In the genomic region with DNA sequence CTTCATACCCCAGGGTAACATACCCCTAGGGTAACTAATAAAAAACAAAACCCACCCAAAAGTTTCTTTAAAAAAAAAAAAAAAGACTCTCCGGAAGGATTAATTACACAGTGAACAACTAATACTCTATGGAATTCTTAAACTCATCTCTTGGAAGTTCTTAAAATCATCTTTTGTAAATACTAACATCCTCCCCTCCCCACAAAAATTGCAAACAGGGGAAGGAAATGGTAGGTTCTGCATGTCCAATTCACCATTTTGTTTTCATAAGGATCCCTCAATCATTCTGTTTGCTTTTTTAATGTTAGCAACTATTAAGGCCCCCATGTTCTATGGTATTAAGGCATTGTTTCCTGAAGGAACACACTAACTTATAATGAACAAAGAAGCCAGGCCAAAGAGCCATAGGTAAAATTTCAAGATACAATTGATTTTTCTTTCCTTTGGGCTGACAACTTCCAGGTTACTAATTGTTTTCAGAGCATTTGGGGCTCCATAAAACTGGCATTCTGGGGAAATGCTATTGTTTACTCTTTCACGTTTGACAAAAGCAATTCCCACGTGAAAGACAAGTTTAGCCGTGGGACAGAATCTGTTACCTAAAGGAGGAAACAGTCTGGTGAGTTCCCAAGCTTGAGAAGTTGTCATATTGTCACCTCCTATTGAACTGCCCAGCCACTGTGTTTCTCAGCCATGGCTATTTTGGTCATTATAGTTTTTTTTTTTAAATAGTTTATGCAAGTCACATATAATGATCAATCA, we compare ENCODE assay signal across 17 cellular contexts.
DNase-seq lines count a peak whose midpoint lies in the region; ATAC-seq, FAIRE-seq and TF ChIP-seq lines count a peak whose summit lies in the region.
"Had no signal": no experiment of that assay in that cellular context is flagged by ENCODE, and none has a peak within 500 bp of the region (broad histone marks: within the 10 kb centered on the region; RNA-seq: fewer than 3 reads in every experiment).

No MANE protein-coding gene starts in this region.

- peak overlapping the region; percentile 76 for H4K8ac ChIP-seq in mesendoderm (ENCODE audit: low read depth, low read length)

- no peak overlapping the region for H2BK15ac ChIP-seq in mesendoderm (replicated peaks; ENCODE audit: low read depth)

- no peak for TF ChIP-seq EP300 in K562 (IDR thresholded peaks at IDR 0.05; ENCODE audit: low read length)

- H3K36me3 ChIP-seq in A673 (ENCODE audit: insufficient read depth, low read length, poor library complexity, severe bottlenecking): no peaks in the 10 kb centered on the region
- no peaks in the 10 kb centered on the region; the same call in 1 of the 2 replicates for H3K36me3 ChIP-seq in GM23248 (ENCODE audit: low read depth)
- no peaks in the 10 kb centered on the region for H3K36me3 ChIP-seq in K562 (ENCODE audit: control insufficient read depth, insufficient read depth, low read length)
- H3K36me3 ChIP-seq in mesendoderm (ENCODE audit: control insufficient read depth, insufficient read depth, low read length): no peaks in the 10 kb centered on the region
- no peaks in the 10 kb centered on the region for H3K36me3 ChIP-seq in right lobe of liver

- H3K23ac ChIP-seq in mesendoderm (ENCODE audit: low read length): no peak overlapping the region

- BruUV-seq in A673 (replicated peaks; lab: Mats Ljungman, UMichigan) (no TSS peak), K562 (replicated peaks; lab: Mats Ljungman, UMichigan) (no TSS peak)

- no peaks in the 10 kb centered on the region for H3K9me3 ChIP-seq in A673 (ENCODE audit: low read depth, low read length, poor library complexity, severe bottlenecking)
- no peaks in the 10 kb centered on the region for H3K9me3 ChIP-seq in GM23248 (ENCODE audit: low read depth)
- H3K9me3 ChIP-seq in K562 (replicated peaks; ENCODE audit: control insufficient read depth, insufficient read depth, low read depth, low read length): no peaks in the 10 kb centered on the region
- H3K9me3 ChIP-seq in right lobe of liver: no peaks in the 10 kb centered on the region
- H3K9me3 ChIP-seq: BLaER1 treated with 17β-estradiol and CSF1 and Interleukin-3, amounts not matched to agents 10 nM and 100 nM had no signal

- CTCF ChIA-PET in A673 (lab: Charles Lee) (no interaction called here), K562 (lab: Yijun Ruan, JAX; ENCODE audit: low intra/inter-chr PET ratio) (no interaction called here)

- H3K79me2 ChIP-seq in GM23248 (ENCODE audit: insufficient read depth): no peaks in the 10 kb centered on the region
- no peaks in the 10 kb centered on the region for H3K79me2 ChIP-seq in K562 (ENCODE audit: control insufficient read depth, insufficient read depth, low read length)
- H3K79me2 ChIP-seq in mesendoderm (ENCODE audit: control insufficient read depth, insufficient read depth, low read length): no peaks in the 10 kb centered on the region

- H3K27me3 ChIP-seq in A673 (replicated peaks; ENCODE audit: insufficient read depth, low read depth, low read length, poor library complexity): no peaks in the 10 kb centered on the region
- H3K27me3 ChIP-seq in GM23248 (replicated peaks; ENCODE audit: insufficient read depth): no peaks in the 10 kb centered on the region
- no peaks in the 10 kb centered on the region for H3K27me3 ChIP-seq in K562 (ENCODE audit: control insufficient read depth in 2 of 2, insufficient read depth in 2 of 2, low read length in 2 of 2)
- H3K27me3 ChIP-seq in mesendoderm (ENCODE audit: insufficient read depth, low read length, poor library complexity): no peaks in the 10 kb centered on the region
- peaks cover 0 to 4% of the 10 kb centered on the region in 2 donors for H3K27me3 ChIP-seq in right lobe of liver
- H3K27me3 ChIP-seq: BLaER1 treated with 17β-estradiol and CSF1 and Interleukin-3, amounts not matched to agents 10 nM and 100 nM had no signal

- H2AFZ ChIP-seq in GM23248 (0 out of 2 replicates have a peak overlapping the region, but pooled peaks have one; percentile 2), K562 (ENCODE audit: low read depth, low read length) (peak overlapping the region; percentile 37)

- in situ Hi-C loops in GM23248 (cut with MboI) (no loop called here), K562 (cut with MboI) (no loop called here)

- H3K18ac ChIP-seq in mesendoderm (ENCODE audit: low read length): peak overlapping the region; percentile 68

- no peak overlapping the region for H3K4ac ChIP-seq in mesendoderm (ENCODE audit: low read depth, low read length)

- TF ChIP-seq CTCF in A673 (conservative IDR thresholded peaks at IDR 0.05; ENCODE audit: low read depth, low read length): no peak
- TF ChIP-seq CTCF in K562 (IDR thresholded peaks at IDR 0.05 in 2 of 3, conservative IDR thresholded peaks at IDR 0.05 in 1 of 3; ENCODE audit: insufficient read depth in 2 of 3, low read depth in 1 of 3, low read length in 3 of 3): no peak
- TF ChIP-seq CTCF in right lobe of liver (IDR thresholded peaks at IDR 0.05): no peak

- ATAC-seq in K562: no peak
- no peak for ATAC-seq in right lobe of liver
- no peak for ATAC-seq in GM21381 (IDR thresholded peaks at IDR 0.05; ENCODE audit: unreplicated experiment)

- no peak overlapping the region for H2BK120ac ChIP-seq in mesendoderm (ENCODE audit: low read depth, low read length)

- H2AK5ac ChIP-seq in mesendoderm (ENCODE audit: low read length): no peak overlapping the region

- peak; percentile 48 for DNase-seq in A673 (ENCODE audit: low spot score)
- no peak for DNase-seq in GM23248
- DNase-seq in K562 (ENCODE audit: extremely low read depth in 1 of 4, low spot score in 3 of 4): no peak
- no peak for DNase-seq in mesendoderm
- no peak for DNase-seq in DMS 273 treated with DMSO at 0.1 percent for 48 hours (lab: John Stamatoyannopoulos, UW)
- DNase-seq in right lobe of liver: no peak
- DNase-seq: 8988T; ACHN; CD4-positive, CD25-positive, alpha-beta regulatory T cell; DMS79; GF-D8; GOT3; H9; KBM-7 had no signal

- TF ChIP-seq POLR2A in K562 (conservative IDR thresholded peaks at IDR 0.05) (no peak), right lobe of liver (IDR thresholded peaks at IDR 0.05) (no peak)

- TF ChIP-seq RAD21 in K562 (CRISPR knock-in tag; conservative IDR thresholded peaks at IDR 0.05 in 1 of 2, IDR thresholded peaks at IDR 0.05 in 1 of 2): no peak

- POLR2A ChIA-PET in A673 (lab: Charles Lee; ENCODE audit: low non-redundant PET): interaction anchor here (0.7 kb wide), 1 partner anchor 51 kb away, joined by 3 read pairs; no protein-coding TSS in a partner anchor
- POLR2A ChIA-PET in K562 (lab: Yijun Ruan, JAX): interaction anchor here (0.9 kb wide), 1 partner anchor 9 kb away, joined by 3 read pairs; no protein-coding TSS in a partner anchor

- intact Hi-C loops in A673 (cut with micrococcal nuclease; ENCODE audit: unreplicated experiment): no loop called here
- intact Hi-C loops in K562 (cut with micrococcal nuclease): no loop called here
- intact Hi-C loops in right lobe of liver (cut with DNase I): no loop called here

- H4K5ac ChIP-seq in mesendoderm (ENCODE audit: low read length): no peak overlapping the region

- H3K27ac ChIP-seq in A673 (ENCODE audit: low read depth, low read length, poor library complexity, severe bottlenecking): peak overlapping the region; percentile 27
- no peak overlapping the region for H3K27ac ChIP-seq in GM23248
- H3K27ac ChIP-seq in K562 (ENCODE audit: extremely low read depth, low read depth, low read length): no peak overlapping the region
- H3K27ac ChIP-seq in mesendoderm (ENCODE audit: low read depth, low read length): no peak overlapping the region
- H3K27ac ChIP-seq in right lobe of liver: no peak overlapping the region
- H3K27ac ChIP-seq: BLaER1 treated with 17β-estradiol and CSF1 and Interleukin-3, amounts not matched to agents 10 nM and 100 nM; HL-60 had no signal

- H3K4me1 ChIP-seq in A673 (ENCODE audit: insufficient read depth, low read length, poor library complexity, severe bottlenecking) (peaks cover 51% of the 10 kb centered on the region), GM23248 (ENCODE audit: insufficient read depth) (peaks cover 6% of the 10 kb centered on the region), K562 (replicated peaks in 1 of 2; ENCODE audit: control insufficient read depth in 2 of 2, insufficient read depth in 2 of 2, low read length in 2 of 2) (peaks cover 0 to 7% of the 10 kb centered on the region in 2 experiments; a peak in 2 of 5 replicates), mesendoderm (ENCODE audit: control insufficient read depth, low read depth, low read length) (peaks cover 7% of the 10 kb centered on the region), right lobe of liver (no peaks in the 10 kb centered on the region)

- no peak overlapping the region for H2BK5ac ChIP-seq in mesendoderm (ENCODE audit: low read length)

- 88 to 89% methylated on average over 4 of the region's 4 CpGs for WGBS in GM23248 (ENCODE audit: low coverage in 1 of 2, low lambda C conversion rate in 2 of 2, missing lambda C conversion rate in 2 of 2), 2 experiments
- WGBS in K562 (ENCODE audit: insufficient coverage, low coverage, missing lambda C conversion rate): 48% methylated on average over 4 of the region's 4 CpGs
- WGBS in mesendoderm (ENCODE audit: extremely low coverage, insufficient coverage, low lambda C conversion rate): no CpG with 5 or more reads among the region's 4 CpGs
- 35% methylated on average over 4 of the region's 4 CpGs for WGBS in right lobe of liver (ENCODE audit: insufficient coverage, low coverage, low lambda C conversion rate, missing lambda C conversion rate)

- no peaks in the 10 kb centered on the region for H4K20me1 ChIP-seq in GM23248 (ENCODE audit: insufficient read depth)
- no peaks in the 10 kb centered on the region for H4K20me1 ChIP-seq in K562 (replicated peaks; ENCODE audit: control insufficient read depth, insufficient read depth, low read length)
- H4K20me1 ChIP-seq: BLaER1 treated with 17β-estradiol and CSF1 and Interleukin-3, amounts not matched to agents 10 nM and 100 nM had no signal

- no peak overlapping the region for H3K9ac ChIP-seq in GM23248
- H3K9ac ChIP-seq in K562 (ENCODE audit: insufficient read depth in 1 of 2, low read depth in 2 of 2, low read length in 2 of 2): no peak overlapping the region
- H3K9ac ChIP-seq in mesendoderm (ENCODE audit: low read length): no peak overlapping the region
- H3K9ac ChIP-seq: BLaER1 treated with 17β-estradiol and CSF1 and Interleukin-3, amounts not matched to agents 10 nM and 100 nM had no signal

- no peak overlapping the region for H3K56ac ChIP-seq in mesendoderm (ENCODE audit: low read length)

- H3K4me3 ChIP-seq in A673 (ENCODE audit: low read depth, low read length, poor library complexity, severe bottlenecking) (no peak overlapping the region), GM23248 (no peak overlapping the region), K562 (no peak overlapping the region), mesendoderm (ENCODE audit: low read length) (no peak overlapping the region), right lobe of liver (no peak overlapping the region)
- H3K4me3 ChIP-seq: BLaER1 treated with 17β-estradiol and CSF1 and Interleukin-3, amounts not matched to agents 10 nM and 100 nM had no signal

- H3K79me1 ChIP-seq in mesendoderm (ENCODE audit: low read length): no peaks in the 10 kb centered on the region

- H3K9me2 ChIP-seq in GM23248 (ENCODE audit: insufficient read depth): no peaks in the 10 kb centered on the region

- H3F3A ChIP-seq in GM23248 (ENCODE audit: insufficient read depth): 0 out of 2 replicates have a peak, but pooled peaks cover 3% of the 10 kb centered on the region

- no peak for FAIRE-seq in K562 (lab: Jason Lieb, UNC)

- H3K9me1 ChIP-seq in K562 (ENCODE audit: control insufficient read depth, insufficient read depth, low read length): no peaks in the 10 kb centered on the region

- no peak overlapping the region for H3K4me2 ChIP-seq in GM23248 (ENCODE audit: unreplicated experiment)
- H3K4me2 ChIP-seq in K562 (ENCODE audit: insufficient read depth, low read length): no peak overlapping the region
- H3K4me2 ChIP-seq in mesendoderm (ENCODE audit: low read length): no peak overlapping the region
- H3K4me2 ChIP-seq: BLaER1 treated with 17β-estradiol and CSF1 and Interleukin-3, amounts not matched to agents 10 nM and 100 nM had no signal
